ENCODE assay signal across 8 cellular contexts in genomic region chr1:32872189-32872898, GRCh38. TPM values are rescaled to one million over a fixed set of nuclear protein-coding genes. Genes with fewer than 3 reads are reported as not detected.
DNase-seq lines count a peak whose midpoint lies in the region; ATAC-seq and TF ChIP-seq lines count a peak whose summit lies in the region.

No MANE protein-coding gene starts in this region.

- H3K27me3 ChIP-seq in PC-9 (ENCODE audit: insufficient read depth, low read depth) (peaks cover 19% of the 10 kb centered on the region), neutrophil (peaks cover 86% of the 10 kb centered on the region), testis (no peaks in the 10 kb centered on the region)

- H3K4me1 ChIP-seq in PC-9 (replicated peaks; ENCODE audit: insufficient read depth): no peaks in the 10 kb centered on the region
- no peaks in the 10 kb centered on the region for H3K4me1 ChIP-seq in neutrophil (ENCODE audit: control insufficient read depth in 1 of 2, insufficient read depth in 1 of 2, low read depth in 1 of 2, low read length in 1 of 2)
- peaks cover 30% of the 10 kb centered on the region for H3K4me1 ChIP-seq in testis

- H3K4me3 Mint-ChIP-seq in activated T-cell treated with anti-CD3 and anti-CD28 coated beads, Interleukin-2, amount 50 U/mL, for 72 hours: no peak overlapping the region

- ATAC-seq in activated T-cell treated with anti-CD3 and anti-CD28 coated beads, Interleukin-2, amount 50 U/mL, for 72 hours (replicated peaks in 1 of 2): peak; percentile 57 to 67
- ATAC-seq in HG03280 (IDR thresholded peaks at IDR 0.05; ENCODE audit: unreplicated experiment): no peak

- TF ChIP-seq POLR2A in testis (IDR thresholded peaks at IDR 0.05): no peak

- intact Hi-C loops in PC-9 (cut with micrococcal nuclease; ENCODE audit: unreplicated experiment): loop anchor here (1.0 to 10.0 kb wide), 4 partner anchors 160 to 602 kb away; partner anchors contain the start of gene ZSCAN20
- intact Hi-C loops in testis (cut with DNase I; ENCODE audit: low total_unique reads): loop anchor here (10.0 kb wide), 1 partner anchor 88 kb away; no protein-coding TSS in a partner anchor

- no peaks in the 10 kb centered on the region for H3K9me3 Mint-ChIP-seq in activated T-cell treated with anti-CD3 and anti-CD28 coated beads, Interleukin-2, amount 50 U/mL, for 72 hours

- H3K79me2 ChIP-seq in PC-9 (ENCODE audit: low read depth): no peaks in the 10 kb centered on the region

- WGBS in testis, 2 donors: 12 to 17% methylated on average over 14 of the region's 14 CpGs

- no peaks in the 10 kb centered on the region for H3K36me3 ChIP-seq in PC-9 (ENCODE audit: low read depth)
- no peaks in the 10 kb centered on the region for H3K36me3 ChIP-seq in neutrophil
- no peaks in the 10 kb centered on the region for H3K36me3 ChIP-seq in testis (ENCODE audit: low read depth, missing control alignments)

- BruUV-seq in PC-9 (replicated peaks; lab: Mats Ljungman, UMichigan): no TSS peak

- peaks cover 53% of the 10 kb centered on the region for H3K27me3 Mint-ChIP-seq in activated T-cell treated with anti-CD3 and anti-CD28 coated beads, Interleukin-2, amount 50 U/mL, for 72 hours (ENCODE audit: low read depth)

- in situ Hi-C loops in Caki2 (cut with HindIII; ENCODE audit: low pct_unique_long_range_greater_than_20kb, low sequenced_read_pairs): no loop called here

- H3K27ac Mint-ChIP-seq in activated T-cell treated with anti-CD3 and anti-CD28 coated beads, Interleukin-2, amount 50 U/mL, for 72 hours: no peak overlapping the region

- TF ChIP-seq CTCF in PC-9 (conservative IDR thresholded peaks at IDR 0.05) (peak; percentile 89), fibroblast of villous mesenchyme (IDR thresholded peaks at IDR 0.05; ENCODE audit: insufficient read depth, low read depth, low read length) (peak; percentile 80), neutrophil (IDR thresholded peaks at IDR 0.05) (peak; percentile 61), testis (IDR thresholded peaks at IDR 0.05) (peak; percentile 47 to 81 (median 78))

- H4K20me1 ChIP-seq in PC-9 (ENCODE audit: insufficient read depth): no peaks in the 10 kb centered on the region

- no peak overlapping the region for H2AFZ ChIP-seq in PC-9

- H3K4me3 ChIP-seq in Jurkat, Clone E6-1 (ENCODE audit: low read length): no peak overlapping the region
- H3K4me3 ChIP-seq in PC-9 (no peak overlapping the region), fibroblast of villous mesenchyme (ENCODE audit: low read depth, low read length) (no peak overlapping the region), neutrophil (ENCODE audit: low read depth in 1 of 2, low read length in 1 of 2) (no peak overlapping the region), testis (no peak overlapping the region)

- peaks cover 0 to 1% of the 10 kb centered on the region in 2 donors for H3K36me3 Mint-ChIP-seq in activated T-cell treated with anti-CD3 and anti-CD28 coated beads, Interleukin-2, amount 50 U/mL, for 72 hours (ENCODE audit: insufficient read depth in 2 of 2)

- H3K9me3 ChIP-seq in PC-9 (ENCODE audit: insufficient read depth, low read depth): no peaks in the 10 kb centered on the region
- H3K9me3 ChIP-seq in neutrophil: no peaks in the 10 kb centered on the region
- H3K9me3 ChIP-seq in testis: no peaks in the 10 kb centered on the region

- CTCF ChIA-PET in PC-9 (lab: Charles Lee): interaction anchor here (0.5 to 0.7 kb wide), 3 partner anchors 7 to 352 kb away, joined by 3 to 7 read pairs (median 4); no protein-coding TSS in a partner anchor

- H3F3A ChIP-seq in PC-9 (ENCODE audit: insufficient read depth, low read depth): peaks cover 21% of the 10 kb centered on the region; the same call in 1 of the 2 replicates

- no peak overlapping the region for H3K27ac ChIP-seq in PC-9
- no peak overlapping the region for H3K27ac ChIP-seq in neutrophil
- no peak overlapping the region for H3K27ac ChIP-seq in testis

- H3K4me1 Mint-ChIP-seq in activated T-cell treated with anti-CD3 and anti-CD28 coated beads, Interleukin-2, amount 50 U/mL, for 72 hours (ENCODE audit: low read depth): peaks cover 5% of the 10 kb centered on the region

- no peaks in the 10 kb centered on the region for H3K9me2 ChIP-seq in PC-9 (ENCODE audit: insufficient read depth)

- H3K4me2 ChIP-seq in PC-9: no peak overlapping the region

- peak; percentile 49 for DNase-seq in Caki2 (ENCODE audit: low read depth)
- peak; percentile 32 for DNase-seq in Jurkat, Clone E6-1 (ENCODE audit: low read depth, low spot score)
- peak; percentile 35 to 66 for DNase-seq in PC-9
- DNase-seq in activated T-cell treated with anti-CD3 and anti-CD28 coated beads, Interleukin-2, amount 50 U/mL, for 72 hours: peak; percentile 75 to 76
- DNase-seq in fibroblast of villous mesenchyme (ENCODE audit: low read depth): peak; percentile 39
- peak; percentile 90 for DNase-seq in testis

- POLR2A ChIA-PET in PC-9 (lab: Charles Lee; ENCODE audit: unreplicated experiment): no interaction called here

RNA-seq across cellular contexts. Expression of gene FNDC5, which starts 1.6 kb away (rescaled TPM):
- total RNA-seq in Caki2 (2014; rRNA removed; shearing (Covaris generic); ENCODE audit: low replicate concordance): 3.3 TPM in 1 of 2 replicates, not detected in the other
- polyA plus RNA-seq in Jurkat, Clone E6-1 (2012; ENCODE audit: insufficient read depth, insufficient read length): 1.5 TPM
- total RNA-seq in PC-9 (2021) (not detected in 2 replicates), fibroblast of villous mesenchyme (0.43 and 0.64 TPM in 2 replicates), testis (10 to 100 TPM in 1 of 2 donors, 1 to 10 TPM in 1; 9.4 to 16.3 TPM)
- total RNA-seq in activated T-cell treated with anti-CD3 and anti-CD28 coated beads, Interleukin-2, amount 50 U/mL, for 72 hours: not detected
- polyA plus RNA-seq in testis (ENCODE audit: insufficient read depth, low read depth, low replicate concordance): 11.3 TPM

RNA-seq across cellular contexts. Expression of gene HPCA, which starts 13.9 kb away (rescaled TPM):
- not detected in 2 replicates for total RNA-seq in Caki2 (2014; rRNA removed; shearing (Covaris generic); ENCODE audit: low replicate concordance)
- not detected for polyA plus RNA-seq in Jurkat, Clone E6-1 (2012; ENCODE audit: insufficient read depth, insufficient read length)
- total RNA-seq in PC-9 (2021) (not detected in 2 replicates), fibroblast of villous mesenchyme (not detected in 2 replicates), testis (1 to 10 TPM; 1.7 to 6.1 TPM)
- total RNA-seq in activated T-cell treated with anti-CD3 and anti-CD28 coated beads, Interleukin-2, amount 50 U/mL, for 72 hours: under 1 TPM in 1 of 2 donors, not detected in 1; 0.36 TPM
- polyA plus RNA-seq in testis (ENCODE audit: insufficient read depth, low read depth, low replicate concordance): 8.8 TPM

RNA-seq across cellular contexts. Expression of gene TMEM54, which starts 28.8 kb away (rescaled TPM):
- 165 and 188 TPM in 2 replicates for total RNA-seq in Caki2 (2014; rRNA removed; shearing (Covaris generic); ENCODE audit: low replicate concordance)
- polyA plus RNA-seq in Jurkat, Clone E6-1 (2012; ENCODE audit: insufficient read depth, insufficient read length): 39.3 TPM
- total RNA-seq in PC-9 (2021) (102 and 132 TPM in 2 replicates), fibroblast of villous mesenchyme (9.9 and 17.4 TPM in 2 replicates), testis (10 to 100 TPM; 18.7 to 24.0 TPM)
- 1 to 10 TPM; 1.4 to 2.0 TPM for total RNA-seq in activated T-cell treated with anti-CD3 and anti-CD28 coated beads, Interleukin-2, amount 50 U/mL, for 72 hours
- 23.0 TPM for polyA plus RNA-seq in testis (ENCODE audit: insufficient read depth, low read depth, low replicate concordance)

RNA-seq across cellular contexts. Expression of gene S100PBP, which starts 54.9 kb away (rescaled TPM):
- total RNA-seq in Caki2 (2014; rRNA removed; shearing (Covaris generic); ENCODE audit: low replicate concordance): 21.3 and 25.5 TPM in 2 replicates
- 36.8 TPM for polyA plus RNA-seq in Jurkat, Clone E6-1 (2012; ENCODE audit: insufficient read depth, insufficient read length)
- total RNA-seq in PC-9 (2021) (42.4 and 47.0 TPM in 2 replicates), fibroblast of villous mesenchyme (32.9 and 46.6 TPM in 2 replicates), testis (100 to 1,000 TPM; 120 to 133 TPM)
- total RNA-seq in activated T-cell treated with anti-CD3 and anti-CD28 coated beads, Interleukin-2, amount 50 U/mL, for 72 hours: 10 to 100 TPM; 45.5 to 52.9 TPM
- 99.7 TPM for polyA plus RNA-seq in testis (ENCODE audit: insufficient read depth, low read depth, low replicate concordance)

RNA-seq across cellular contexts. Expression of gene YARS1, which starts 55.2 kb away (rescaled TPM):
- total RNA-seq in Caki2 (2014; rRNA removed; shearing (Covaris generic); ENCODE audit: low replicate concordance): 78.5 and 86.1 TPM in 2 replicates
- polyA plus RNA-seq in Jurkat, Clone E6-1 (2012; ENCODE audit: insufficient read depth, insufficient read length): 224 TPM
- 180 and 187 TPM in 2 replicates for total RNA-seq in PC-9 (2021)
- 100 to 1,000 TPM; 341 to 388 TPM for total RNA-seq in activated T-cell treated with anti-CD3 and anti-CD28 coated beads, Interleukin-2, amount 50 U/mL, for 72 hours
- total RNA-seq in fibroblast of villous mesenchyme: 137 and 182 TPM in 2 replicates
- total RNA-seq in testis: 10 to 100 TPM; 79.8 to 96.6 TPM
- 110 TPM for polyA plus RNA-seq in testis (ENCODE audit: insufficient read depth, low read depth, low replicate concordance)

Comparison
In these comparisons a context has a peak if more than half of its experiments do, and no peak if none do; other contexts are left out.
1. DNase-seq: peak in every context shown above with its lines; median percentile 90 in testis; 76 in activated T-cell treated with anti-CD3 and anti-CD28 coated beads, Interleukin-2, amount 50 U/mL, for 72 hours; 50 in PC-9; 49 in Caki2; 39 in fibroblast of villous mesenchyme; 32 in Jurkat, Clone E6-1.